ENCODE assay signal across 1 cellular context in the genomic region with DNA sequence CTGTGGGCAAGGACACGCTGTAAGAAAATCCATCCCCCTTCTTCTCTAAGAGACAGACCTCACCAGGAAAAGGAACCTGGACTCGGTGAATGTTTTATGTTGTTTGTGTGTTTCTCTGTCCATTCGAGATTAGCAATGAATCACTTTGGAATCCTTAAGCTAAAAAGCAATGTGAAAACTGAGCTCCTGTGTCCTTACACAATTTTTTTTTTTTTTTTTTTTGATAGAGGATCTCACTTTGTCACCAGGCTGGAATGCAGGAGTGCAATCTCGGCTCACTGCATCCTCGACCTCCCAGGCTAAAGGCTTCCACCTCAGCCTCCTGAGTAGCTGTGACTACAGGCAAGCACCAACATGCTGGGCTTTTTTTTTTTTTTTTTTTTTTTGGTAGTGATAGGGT.
TF ChIP-seq lines count a peak whose summit lies in the region.

No MANE protein-coding gene starts in this region.

TF ChIP-seq in GM23338, 12 proteins besides CTCF, POLR2A, EP300 and RAD21 (continued from another document):
- TF ChIP-seq, protein P1, sequence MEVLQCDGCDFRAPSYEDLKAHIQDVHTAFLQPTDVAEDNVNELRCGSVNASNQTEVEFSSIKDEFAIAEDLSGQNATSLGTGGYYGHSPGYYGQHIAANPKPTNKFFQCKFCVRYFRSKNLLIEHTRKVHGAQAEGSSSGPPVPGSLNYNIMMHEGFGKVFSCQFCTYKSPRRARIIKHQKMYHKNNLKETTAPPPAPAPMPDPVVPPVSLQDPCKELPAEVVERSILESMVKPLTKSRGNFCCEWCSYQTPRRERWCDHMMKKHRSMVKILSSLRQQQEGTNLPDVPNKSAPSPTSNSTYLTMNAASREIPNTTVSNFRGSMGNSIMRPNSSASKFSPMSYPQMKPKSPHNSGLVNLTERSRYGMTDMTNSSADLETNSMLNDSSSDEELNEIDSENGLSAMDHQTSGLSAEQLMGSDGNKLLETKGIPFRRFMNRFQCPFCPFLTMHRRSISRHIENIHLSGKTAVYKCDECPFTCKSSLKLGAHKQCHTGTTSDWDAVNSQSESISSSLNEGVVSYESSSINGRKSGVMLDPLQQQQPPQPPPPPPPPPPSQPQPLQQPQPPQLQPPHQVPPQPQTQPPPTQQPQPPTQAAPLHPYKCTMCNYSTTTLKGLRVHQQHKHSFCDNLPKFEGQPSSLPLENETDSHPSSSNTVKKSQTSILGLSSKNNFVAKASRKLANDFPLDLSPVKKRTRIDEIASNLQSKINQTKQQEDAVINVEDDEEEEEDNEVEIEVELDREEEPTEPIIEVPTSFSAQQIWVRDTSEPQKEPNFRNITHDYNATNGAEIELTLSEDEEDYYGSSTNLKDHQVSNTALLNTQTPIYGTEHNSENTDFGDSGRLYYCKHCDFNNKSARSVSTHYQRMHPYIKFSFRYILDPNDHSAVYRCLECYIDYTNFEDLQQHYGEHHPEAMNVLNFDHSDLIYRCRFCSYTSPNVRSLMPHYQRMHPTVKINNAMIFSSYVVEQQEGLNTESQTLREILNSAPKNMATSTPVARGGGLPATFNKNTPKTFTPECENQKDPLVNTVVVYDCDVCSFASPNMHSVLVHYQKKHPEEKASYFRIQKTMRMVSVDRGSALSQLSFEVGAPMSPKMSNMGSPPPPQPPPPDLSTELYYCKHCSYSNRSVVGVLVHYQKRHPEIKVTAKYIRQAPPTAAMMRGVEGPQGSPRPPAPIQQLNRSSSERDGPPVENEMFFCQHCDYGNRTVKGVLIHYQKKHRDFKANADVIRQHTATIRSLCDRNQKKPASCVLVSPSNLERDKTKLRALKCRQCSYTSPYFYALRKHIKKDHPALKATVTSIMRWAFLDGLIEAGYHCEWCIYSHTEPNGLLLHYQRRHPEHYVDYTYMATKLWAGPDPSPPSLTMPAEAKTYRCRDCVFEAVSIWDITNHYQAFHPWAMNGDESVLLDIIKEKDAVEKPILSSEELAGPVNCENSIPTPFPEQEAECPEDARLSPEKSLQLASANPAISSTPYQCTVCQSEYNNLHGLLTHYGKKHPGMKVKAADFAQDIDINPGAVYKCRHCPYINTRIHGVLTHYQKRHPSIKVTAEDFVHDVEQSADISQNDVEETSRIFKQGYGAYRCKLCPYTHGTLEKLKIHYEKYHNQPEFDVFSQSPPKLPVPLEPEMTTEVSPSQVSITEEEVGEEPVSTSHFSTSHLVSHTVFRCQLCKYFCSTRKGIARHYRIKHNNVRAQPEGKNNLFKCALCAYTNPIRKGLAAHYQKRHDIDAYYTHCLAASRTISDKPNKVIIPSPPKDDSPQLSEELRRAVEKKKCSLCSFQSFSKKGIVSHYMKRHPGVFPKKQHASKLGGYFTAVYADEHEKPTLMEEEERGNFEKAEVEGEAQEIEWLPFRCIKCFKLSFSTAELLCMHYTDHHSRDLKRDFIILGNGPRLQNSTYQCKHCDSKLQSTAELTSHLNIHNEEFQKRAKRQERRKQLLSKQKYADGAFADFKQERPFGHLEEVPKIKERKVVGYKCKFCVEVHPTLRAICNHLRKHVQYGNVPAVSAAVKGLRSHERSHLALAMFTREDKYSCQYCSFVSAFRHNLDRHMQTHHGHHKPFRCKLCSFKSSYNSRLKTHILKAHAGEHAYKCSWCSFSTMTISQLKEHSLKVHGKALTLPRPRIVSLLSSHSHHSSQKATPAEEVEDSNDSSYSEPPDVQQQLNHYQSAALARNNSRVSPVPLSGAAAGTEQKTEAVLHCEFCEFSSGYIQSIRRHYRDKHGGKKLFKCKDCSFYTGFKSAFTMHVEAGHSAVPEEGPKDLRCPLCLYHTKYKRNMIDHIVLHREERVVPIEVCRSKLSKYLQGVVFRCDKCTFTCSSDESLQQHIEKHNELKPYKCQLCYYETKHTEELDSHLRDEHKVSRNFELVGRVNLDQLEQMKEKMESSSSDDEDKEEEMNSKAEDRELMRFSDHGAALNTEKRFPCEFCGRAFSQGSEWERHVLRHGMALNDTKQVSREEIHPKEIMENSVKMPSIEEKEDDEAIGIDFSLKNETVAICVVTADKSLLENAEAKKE (CRISPR knock-in tag; IDR thresholded peaks at IDR 0.05) = no peak
- TF ChIP-seq NANOG (IDR thresholded peaks at IDR 0.05; ENCODE audit: borderline replicate concordance) (no peak), EZH2phosphoT487 (IDR thresholded peaks at IDR 0.05; ENCODE audit: unreplicated experiment) (no peak), JUNB (IDR thresholded peaks at IDR 0.05; ENCODE audit: unreplicated experiment) (no peak)
- TF ChIP-seq, protein P2, sequence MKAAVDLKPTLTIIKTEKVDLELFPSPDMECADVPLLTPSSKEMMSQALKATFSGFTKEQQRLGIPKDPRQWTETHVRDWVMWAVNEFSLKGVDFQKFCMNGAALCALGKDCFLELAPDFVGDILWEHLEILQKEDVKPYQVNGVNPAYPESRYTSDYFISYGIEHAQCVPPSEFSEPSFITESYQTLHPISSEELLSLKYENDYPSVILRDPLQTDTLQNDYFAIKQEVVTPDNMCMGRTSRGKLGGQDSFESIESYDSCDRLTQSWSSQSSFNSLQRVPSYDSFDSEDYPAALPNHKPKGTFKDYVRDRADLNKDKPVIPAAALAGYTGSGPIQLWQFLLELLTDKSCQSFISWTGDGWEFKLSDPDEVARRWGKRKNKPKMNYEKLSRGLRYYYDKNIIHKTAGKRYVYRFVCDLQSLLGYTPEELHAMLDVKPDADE (IDR thresholded peaks at IDR 0.05) = no peak
TF ChIP-seq in GM23338: peak in this region for 0.
